In the genomic region with DNA sequence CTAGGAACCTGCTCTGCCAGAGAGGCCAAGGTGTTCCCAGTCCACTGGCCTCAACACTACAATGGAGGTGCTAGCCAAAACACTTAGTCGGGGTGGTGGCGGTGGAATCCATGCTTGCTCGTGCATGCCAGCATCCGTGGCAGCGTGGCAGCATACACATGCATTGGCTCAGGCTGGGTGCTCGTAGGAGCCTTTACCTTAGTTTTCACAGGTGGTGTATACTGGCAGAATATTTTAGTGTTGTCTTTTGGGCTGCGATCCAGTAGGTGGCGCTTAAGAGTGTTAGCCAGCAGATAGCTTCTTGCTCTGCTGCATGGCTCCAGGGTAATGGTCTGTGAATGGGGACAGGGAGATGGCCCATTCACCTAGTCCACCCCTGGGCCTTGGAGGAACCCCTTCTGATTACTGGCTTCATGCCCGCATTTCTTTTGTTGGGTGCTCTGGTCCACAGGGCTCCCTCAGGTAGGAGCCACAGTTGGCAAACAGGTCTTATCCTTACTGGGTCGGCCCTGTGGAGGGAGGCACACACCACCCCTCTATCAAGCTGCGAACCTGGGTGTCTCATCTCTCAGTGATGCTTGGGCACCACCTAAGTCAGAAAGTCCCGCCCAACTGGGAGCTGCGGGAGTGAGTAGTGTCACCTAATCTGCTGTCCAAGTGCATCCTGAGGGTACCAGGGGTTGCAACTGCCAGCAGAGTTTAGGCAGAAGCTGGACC, we compare ENCODE assay signal across 7 cellular contexts. TPM values are rescaled to one million over a fixed set of nuclear protein-coding genes. Genes with fewer than 3 reads are reported as not detected.
A peak's percentile ranks its signal among the peaks of the same experiment; 100 is the strongest.
DNase-seq lines count a peak whose midpoint lies in the region; ATAC-seq and TF ChIP-seq lines count a peak whose summit lies in the region.

No MANE protein-coding gene starts in this region.

- H3K4me1 ChIP-seq in NT2/D1 (ENCODE audit: insufficient read depth, insufficient read length): no peaks in the 10 kb centered on the region

- H3K36me3 ChIP-seq in NT2/D1 (ENCODE audit: insufficient read depth, insufficient read length, low read length): no peaks in the 10 kb centered on the region

- H3K27ac Mint-ChIP-seq in type B pancreatic cell: no peak overlapping the region

- H3K9me3 Mint-ChIP-seq in type B pancreatic cell: no peaks in the 10 kb centered on the region

- H3K9ac ChIP-seq in NT2/D1 (ENCODE audit: insufficient read length, low read depth): no peak overlapping the region

- TF ChIP-seq CTCF in GM12864 (IDR thresholded peaks at IDR 0.05; ENCODE audit: low read depth, low read length, missing control alignments): peak; percentile 60
- peak; percentile 56 for TF ChIP-seq CTCF in epithelial cell of proximal tubule (conservative IDR thresholded peaks at IDR 0.05; ENCODE audit: low read depth, low read length)
- peak; percentile 62 for TF ChIP-seq CTCF in type B pancreatic cell (conservative IDR thresholded peaks at IDR 0.05)

- no peaks in the 10 kb centered on the region for H3K27me3 Mint-ChIP-seq in type B pancreatic cell

- DNase-seq in GM12864 (ENCODE audit: low read depth) (no peak), NT2/D1 (ENCODE audit: low read depth, low spot score) (peak; percentile 18), epithelial cell of proximal tubule (ENCODE audit: low read depth) (no peak), type B pancreatic cell (ENCODE audit: extremely low spot score, unreplicated experiment) (no peak), NK-92 (lab: John Stamatoyannopoulos, UW; ENCODE audit: unreplicated experiment) (no peak)

- H3K4me3 ChIP-seq in GM12864 (ENCODE audit: low read depth, low read length): no peak overlapping the region
- H3K4me3 ChIP-seq in NT2/D1 (ENCODE audit: insufficient read length, low read depth): no peak overlapping the region
- no peak overlapping the region for H3K4me3 ChIP-seq in epithelial cell of proximal tubule (ENCODE audit: low read depth, low read length)

- H3K4me1 Mint-ChIP-seq in type B pancreatic cell (ENCODE audit: unreplicated experiment): no peaks in the 10 kb centered on the region

- H3K27me3 ChIP-seq in NT2/D1 (ENCODE audit: insufficient read depth, insufficient read length): no peaks in the 10 kb centered on the region

- H3K4me3 Mint-ChIP-seq in type B pancreatic cell: no peak overlapping the region

- peak; percentile 71 for ATAC-seq in GM21390 (IDR thresholded peaks at IDR 0.05; ENCODE audit: unreplicated experiment)
- no peak for ATAC-seq in HG03139 (IDR thresholded peaks at IDR 0.05; ENCODE audit: unreplicated experiment)

- no peaks in the 10 kb centered on the region for H3K9me3 ChIP-seq in NT2/D1 (ENCODE audit: insufficient read depth, low read length)

- H3K36me3 Mint-ChIP-seq in type B pancreatic cell: no peaks in the 10 kb centered on the region

RNA-seq across cellular contexts. Expression of a gene that starts 40.0 kb away (rescaled TPM):
- not detected in 2 replicates for total RNA-seq in epithelial cell of proximal tubule
- 3.4 TPM in 1 of 2 replicates, not detected in the other for total RNA-seq in type B pancreatic cell (ENCODE audit: low replicate concordance)

RNA-seq across cellular contexts. Expression of a gene that starts 57.1 kb away (rescaled TPM):
- total RNA-seq in epithelial cell of proximal tubule (0.06 TPM in 1 of 2 replicates, not detected in the other), type B pancreatic cell (ENCODE audit: low replicate concordance) (4.7 and 4.9 TPM in 2 replicates)
